Comparison of ENCODE assay signal across 9 cellular contexts in genomic region chr16:29927523-29927905, GRCh38. TPM values are rescaled to one million over a fixed set of nuclear protein-coding genes. Genes with fewer than 3 reads are reported as not detected.
DNase-seq lines count a peak whose midpoint lies in the region; ATAC-seq and TF ChIP-seq lines count a peak whose summit lies in the region.
"Had no signal": no experiment of that assay in that cellular context is flagged by ENCODE, and none has a peak within 500 bp of the region (broad histone marks: within the 10 kb centered on the region; RNA-seq: fewer than 3 reads in every experiment).

No MANE protein-coding gene starts in this region.

- peaks cover 17% of the 10 kb centered on the region for H3K36me3 ChIP-seq in DOHH2 (ENCODE audit: control insufficient read depth, low read length)
- peaks cover 6 to 9% (median 8%) of the 10 kb centered on the region in 4 donors for H3K36me3 ChIP-seq in esophagus muscularis mucosa
- peaks cover 10% of the 10 kb centered on the region for H3K36me3 ChIP-seq in MG63
- H3K36me3 ChIP-seq: pancreas had no signal

- H3K4me3 ChIP-seq in DOHH2 (ENCODE audit: low read length): no peak overlapping the region
- H3K4me3 ChIP-seq in esophagus muscularis mucosa: no peak overlapping the region
- H3K4me3 ChIP-seq in MG63: no peak overlapping the region

- no peaks in the 10 kb centered on the region for H3K27me3 ChIP-seq in DOHH2 (ENCODE audit: control insufficient read depth, low read length)
- H3K27me3 ChIP-seq in esophagus muscularis mucosa: no peaks in the 10 kb centered on the region
- no peaks in the 10 kb centered on the region for H3K27me3 ChIP-seq in MG63
- H3K27me3 ChIP-seq: pancreas had no signal

- H3K27ac Mint-ChIP-seq in WTC11: no peak overlapping the region

- H3F3A ChIP-seq in DOHH2 (ENCODE audit: control insufficient read depth, insufficient read depth): 0 out of 2 replicates have a peak, but pooled peaks cover under 1% of the 10 kb centered on the region

- H3K9me2 ChIP-seq in DOHH2 (replicated peaks; ENCODE audit: control insufficient read depth, low read length): no peaks in the 10 kb centered on the region

- no peaks in the 10 kb centered on the region for H3K9me3 Mint-ChIP-seq in WTC11

- TF ChIP-seq CTCF in DOHH2 (IDR thresholded peaks at IDR 0.05; ENCODE audit: low read depth, low read length, poor library complexity, severe bottlenecking): no peak
- no peak for TF ChIP-seq CTCF in WTC11 (IDR thresholded peaks at IDR 0.05)
- no peak for TF ChIP-seq CTCF in esophagus muscularis mucosa (IDR thresholded peaks at IDR 0.05)

- no peaks in the 10 kb centered on the region for H3K36me3 Mint-ChIP-seq in WTC11

- H4K20me1 ChIP-seq in DOHH2 (ENCODE audit: control insufficient read depth, insufficient read depth, low read depth, low read length): peaks cover 4% of the 10 kb centered on the region; the same call in 1 of the 2 replicates

- no peak for TF ChIP-seq EP300 in esophagus muscularis mucosa (IDR thresholded peaks at IDR 0.05)

- ATAC-seq in WTC11: no peak
- ATAC-seq in GM21381 (IDR thresholded peaks at IDR 0.05; ENCODE audit: unreplicated experiment): no peak
- ATAC-seq in HG02870 (IDR thresholded peaks at IDR 0.05; ENCODE audit: unreplicated experiment): no peak

- WGBS in esophagus muscularis mucosa: 87% methylated on average over 2 of the region's 2 CpGs

- DNase-seq in WTC11 (ENCODE audit: low spot score) (no peak), esophagus muscularis mucosa (ENCODE audit: extremely low spot score) (no peak), renal cortical epithelial cell (ENCODE audit: low read depth) (peak; percentile 35), NCI-H2029 treated with DMSO at 0.1 percent for 48 hours (lab: John Stamatoyannopoulos, UW) (no peak), MG63 (no peak)

- no peaks in the 10 kb centered on the region; the same call in 1 of the 2 replicates for H3K27me3 Mint-ChIP-seq in WTC11 (ENCODE audit: low read depth)

- H3K4me1 ChIP-seq in DOHH2 (ENCODE audit: control insufficient read depth, low read length) (peaks cover 23% of the 10 kb centered on the region), esophagus muscularis mucosa (peaks cover 19 to 36% (median 27%) of the 10 kb centered on the region in 4 donors)

- H3K27ac ChIP-seq in DOHH2 (ENCODE audit: low read depth, low read length): no peak overlapping the region
- peak overlapping the region; percentile 82 to 91 (median 88) for H3K27ac ChIP-seq in esophagus muscularis mucosa (replicated peaks in 1 of 4)

- H3K9me3 ChIP-seq in DOHH2 (ENCODE audit: control insufficient read depth, insufficient read depth, low read length) (no peaks in the 10 kb centered on the region), esophagus muscularis mucosa (no peaks in the 10 kb centered on the region), MG63 (no peaks in the 10 kb centered on the region)
- H3K9me3 ChIP-seq: pancreas had no signal

- POLR2A ChIA-PET in WTC11 (lab: Charles Lee): interaction anchor here (2.5 kb wide), 1 partner anchor 28 kb away, joined by 13 read pairs; the partner anchor contains the start of genes ASPHD1 and SEZ6L2

- CTCF ChIA-PET in WTC11 (lab: Charles Lee): interaction anchor here (1.3 to 1.7 kb wide), 4 partner anchors 16 to 227 kb away, joined by 3 to 10 read pairs (median 9); partner anchors contain the start of gene TMEM219

- peak overlapping the region; percentile 96 for H3K4me2 ChIP-seq in DOHH2 (ENCODE audit: low read length)

- peaks cover 30% of the 10 kb centered on the region for H3K79me2 ChIP-seq in DOHH2 (ENCODE audit: control insufficient read depth, low read length)

- H3K4me3 Mint-ChIP-seq in WTC11: peak overlapping the region; percentile 93

- TF ChIP-seq POLR2A in esophagus muscularis mucosa (IDR thresholded peaks at IDR 0.05; ENCODE audit: low read depth): no peak

- H3K4me1 Mint-ChIP-seq in WTC11: peaks cover 18% of the 10 kb centered on the region

- intact Hi-C loops in esophagus muscularis mucosa (cut with DNase I): loop anchor here (5.0 kb wide), 1 partner anchor 35 kb away; the partner anchor contains the start of gene TMEM219

TF ChIP-seq in WTC11, 78 proteins besides CTCF, POLR2A, EP300 and RAD21:
- no peak for TF ChIP-seq FOXJ3 (CRISPR knock-in tag; IDR thresholded peaks at IDR 0.05; ENCODE audit: borderline replicate concordance)
- no peak for TF ChIP-seq E2F1 (CRISPR knock-in tag; IDR thresholded peaks at IDR 0.05)
- TF ChIP-seq ATF6 (CRISPR knock-in tag; IDR thresholded peaks at IDR 0.05): no peak
- no peak for TF ChIP-seq PREB (CRISPR knock-in tag; IDR thresholded peaks at IDR 0.05; ENCODE audit: borderline replicate concordance)
- no peak for TF ChIP-seq MLX (CRISPR knock-in tag; IDR thresholded peaks at IDR 0.05)
- TF ChIP-seq E2F4 (CRISPR knock-in tag; IDR thresholded peaks at IDR 0.05; ENCODE audit: borderline replicate concordance, low read depth): no peak
- TF ChIP-seq MAX (CRISPR knock-in tag; IDR thresholded peaks at IDR 0.05): no peak

RNA-seq across cellular contexts. Expression of gene KCTD13, which starts 1.5 kb away (rescaled TPM):
- total RNA-seq in WTC11 (2021) (18.5 to 20.9 TPM (median 19.4 TPM) in 3 replicates), esophagus muscularis mucosa (10 to 100 TPM; 14.4 to 25.7 (median 18.8) TPM), renal cortical epithelial cell (12.5 and 13.2 TPM in 2 replicates)
- 5.1 and 7.6 TPM in 2 replicates for total RNA-seq in MG63 (2014; rRNA removed; shearing (Covaris generic); ENCODE audit: low replicate concordance)

RNA-seq across cellular contexts. Expression of gene ASPHD1, which starts 27.2 kb away (rescaled TPM):
- 17.6 to 26.9 TPM (median 20.2 TPM) in 3 replicates for total RNA-seq in WTC11 (2021)
- total RNA-seq in esophagus muscularis mucosa: under 1 TPM in 1 of 4 donors, not detected in 3; 0.33 TPM
- 15.8 and 33.3 TPM in 2 replicates for total RNA-seq in renal cortical epithelial cell
- 48.3 and 73.0 TPM in 2 replicates for total RNA-seq in MG63 (2014; rRNA removed; shearing (Covaris generic); ENCODE audit: low replicate concordance)

RNA-seq across cellular contexts. Expression of gene SEZ6L2, which starts 28.2 kb away (rescaled TPM):
- total RNA-seq in WTC11 (2021) (58.2 to 68.5 TPM (median 64.2 TPM) in 3 replicates), esophagus muscularis mucosa (1 to 10 TPM in 2 of 4 donors, under 1 TPM in 2; 0.84 to 7.9 (median 1.0) TPM), renal cortical epithelial cell (9.2 and 45.7 TPM in 2 replicates)
- 18.0 and 28.5 TPM in 2 replicates for total RNA-seq in MG63 (2014; rRNA removed; shearing (Covaris generic); ENCODE audit: low replicate concordance)

RNA-seq across cellular contexts. Expression of gene TMEM219, which starts 34.4 kb away (rescaled TPM):
- 69.6 to 87.6 TPM (median 78.0 TPM) in 3 replicates for total RNA-seq in WTC11 (2021)
- total RNA-seq in esophagus muscularis mucosa: 100 to 1,000 TPM in 3 of 4 donors, 10 to 100 TPM in 1; 96.8 to 114 (median 105) TPM
- total RNA-seq in renal cortical epithelial cell: 48.9 and 112 TPM in 2 replicates
- 96.9 and 121 TPM in 2 replicates for total RNA-seq in MG63 (2014; rRNA removed; shearing (Covaris generic); ENCODE audit: low replicate concordance)

RNA-seq across cellular contexts. Expression of gene TAOK2, which starts 46.2 kb away (rescaled TPM):
- total RNA-seq in WTC11 (2021): 38.3 to 42.4 TPM (median 39.2 TPM) in 3 replicates
- total RNA-seq in esophagus muscularis mucosa: 10 to 100 TPM; 40.9 to 63.6 (median 51.4) TPM
- total RNA-seq in renal cortical epithelial cell: 52.4 and 80.9 TPM in 2 replicates
- total RNA-seq in MG63 (2014; rRNA removed; shearing (Covaris generic); ENCODE audit: low replicate concordance): 41.3 and 59.4 TPM in 2 replicates

Comparison
In these comparisons a context has a peak if more than half of its experiments do, and no peak if none do; other contexts are left out.
1. RNA of gene ASPHD1, which starts 27.2 kb away (total RNA-seq): 48.3 to 73.0 TPM in MG63, 17.6 to 26.9 TPM in WTC11 and 15.8 to 33.3 TPM in renal cortical epithelial cell; 0.33 TPM in esophagus muscularis mucosa; every median in the first group is over 10 times any median in the second.